In the genomic region with DNA sequence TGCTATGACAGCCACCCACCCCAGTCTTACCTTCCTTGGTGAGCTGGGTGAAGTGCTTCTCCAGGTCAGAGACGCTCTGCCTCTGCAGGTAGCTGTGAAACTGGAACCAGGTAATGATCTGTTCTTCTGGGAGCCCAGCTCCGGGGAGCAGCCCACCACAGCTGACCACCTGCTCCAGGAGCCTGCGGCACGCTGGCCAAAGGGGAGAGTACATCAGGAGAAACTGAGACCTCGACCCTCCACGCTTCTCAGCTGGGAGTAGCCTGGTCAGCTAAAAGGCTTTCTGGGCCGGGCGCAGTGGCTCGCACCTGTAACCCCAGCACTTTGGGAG, we compare ENCODE assay signal across 26 cellular contexts.
DNase-seq lines count a peak whose midpoint lies in the region; ATAC-seq, FAIRE-seq and TF ChIP-seq lines count a peak whose summit lies in the region.
"Had no signal": no experiment of that assay in that cellular context is flagged by ENCODE, and none has a peak within 500 bp of the region (broad histone marks: within the 10 kb centered on the region; RNA-seq: fewer than 3 reads in every experiment).

No MANE protein-coding gene starts in this region.

- peak overlapping the region in 1 of 2 experiments; percentile 26; a peak in 1 of 4 replicates for H3K9ac ChIP-seq in K562 (ENCODE audit: insufficient read depth in 1 of 2, low read depth in 2 of 2, low read length in 2 of 2)

- in situ Hi-C loops in K562 (cut with MboI), result no loop called here

- H3K27ac ChIP-seq in CD8-positive, alpha-beta T cell (ENCODE audit: low read depth, low read length), result no peak overlapping the region
- H3K27ac ChIP-seq in K562 (ENCODE audit: extremely low read depth, low read depth, low read length), result no peak overlapping the region
- H3K27ac ChIP-seq: Peyer's patch had no signal

- H3K4me1 ChIP-seq in CD8-positive, alpha-beta T cell (ENCODE audit: insufficient read depth, low read length), result no peaks in the 10 kb centered on the region
- H3K4me1 ChIP-seq in K562 (replicated peaks in 1 of 2; ENCODE audit: control insufficient read depth in 2 of 2, insufficient read depth in 2 of 2, low read length in 2 of 2), result peaks cover 0 to 13% of the 10 kb centered on the region in 2 experiments; a peak in 1 of 5 replicates
- H3K4me1 ChIP-seq: Caco-2 had no signal

- H3K4me3 ChIP-seq in CD8-positive, alpha-beta T cell (ENCODE audit: low read depth, low read length), result no peak overlapping the region
- H3K4me3 ChIP-seq in K562, result no peak overlapping the region
- H3K4me3 ChIP-seq: Peyer's patch had no signal

- H3K27ac Mint-ChIP-seq in CD8-positive, alpha-beta T cell, result peak overlapping the region; percentile 13
- peak overlapping the region; percentile 9 for H3K27ac Mint-ChIP-seq in stimulated activated naive B cell treated with anti-CD40 and anti-IgM and Interleukin-4, amounts not matched to agents 10 μg/mL and 1 μg/mL and 100 μg/mL, for 72 hours
- no peak overlapping the region for H3K27ac Mint-ChIP-seq in mesothelial cell of epicardium

- no peaks in the 10 kb centered on the region for H3K27me3 ChIP-seq in CD8-positive, alpha-beta T cell (ENCODE audit: insufficient read depth, low read length)
- H3K27me3 ChIP-seq in K562 (ENCODE audit: control insufficient read depth in 2 of 2, insufficient read depth in 2 of 2, low read length in 2 of 2), result no peaks in the 10 kb centered on the region
- H3K27me3 ChIP-seq: Peyer's patch had no signal

- H3K4me2 ChIP-seq in K562 (ENCODE audit: insufficient read depth, low read length), result no peak overlapping the region

- TF ChIP-seq POLR2A in GM19193 (IDR thresholded peaks at IDR 0.05; ENCODE audit: extremely low read depth, insufficient read depth, insufficient read length) (peak; percentile 27), K562 (conservative IDR thresholded peaks at IDR 0.05) (no peak), erythroblast (IDR thresholded peaks at IDR 0.05; ENCODE audit: low read length) (no peak)

- CTCF ChIA-PET in CD8-positive, alpha-beta T cell (lab: Charles Lee), result interaction anchor here (0.7 to 1.6 kb wide), 4 partner anchors 13 to 406 kb away, joined by 3 to 10 read pairs (median 4); no protein-coding TSS in a partner anchor
- CTCF ChIA-PET in K562 (lab: Yijun Ruan, JAX; ENCODE audit: low intra/inter-chr PET ratio), result no interaction called here

- no peak for TF ChIP-seq RAD21 in K562 (CRISPR knock-in tag; conservative IDR thresholded peaks at IDR 0.05 in 1 of 2, IDR thresholded peaks at IDR 0.05 in 1 of 2)

- H3K79me2 ChIP-seq in K562 (ENCODE audit: control insufficient read depth, insufficient read depth, low read length), result no peaks in the 10 kb centered on the region

- DNase-seq in CD8-positive, alpha-beta T cell, result no peak
- no peak for DNase-seq in K562 (ENCODE audit: extremely low read depth in 1 of 4, low spot score in 3 of 4)
- no peak for DNase-seq in stimulated activated naive B cell treated with anti-CD40 and anti-IgM and Interleukin-4, amounts not matched to agents 10 μg/mL and 1 μg/mL and 100 μg/mL, for 72 hours
- DNase-seq in erythroblast (lab: John Stamatoyannopoulos, UW), result no peak
- DNase-seq in NCI-H146 treated with DMSO at 0.1 percent for 48 hours (lab: John Stamatoyannopoulos, UW; ENCODE audit: unreplicated experiment), result no peak
- no peak for DNase-seq in mesothelial cell of epicardium (ENCODE audit: low spot score in 2 of 2, unreplicated experiment in 2 of 2)
- DNase-seq: Caco-2; CD4-positive, alpha-beta memory T cell; DMS 273 treated with DMSO at 0.1 percent for 48 hours; DMS79 treated with DMSO at 0.1 percent for 48 hours; GF-D8; Karpas-422; NCI-H1092; NCI-H1417 treated with DMSO at 0.1 percent for 48 hours; NCI-H187; NCI-H2081 treated with DMSO at 0.1 percent for 48 hours; NCI-H2171; NCI-H226; NCI-H510A; NCI-H69; Peyer's patch had no signal

- POLR2A ChIA-PET in CD8-positive, alpha-beta T cell (lab: Charles Lee), result no interaction called here
- POLR2A ChIA-PET in K562 (lab: Yijun Ruan, JAX), result interaction anchor here (0.8 kb wide), 2 partner anchors 9 to 11 kb away, joined by 3 to 7 read pairs; no protein-coding TSS in a partner anchor

- H3K9me3 ChIP-seq in CD8-positive, alpha-beta T cell (ENCODE audit: low read length), result no peaks in the 10 kb centered on the region
- H3K9me3 ChIP-seq in K562 (replicated peaks; ENCODE audit: control insufficient read depth, insufficient read depth, low read depth, low read length), result no peaks in the 10 kb centered on the region
- H3K9me3 ChIP-seq: Caco-2, Peyer's patch had no signal

- WGBS in K562 (ENCODE audit: insufficient coverage, low coverage, missing lambda C conversion rate), result 98% methylated on average over 9 of the region's 9 CpGs

- intact Hi-C loops in CD8-positive, alpha-beta T cell (cut with DNase I, micrococcal nuclease), result no loop called here
- intact Hi-C loops in K562 (cut with micrococcal nuclease), result no loop called here

- H3K36me3 ChIP-seq in CD8-positive, alpha-beta T cell (ENCODE audit: insufficient read depth, low read length), result no peaks in the 10 kb centered on the region
- peaks cover 73% of the 10 kb centered on the region for H3K36me3 ChIP-seq in K562 (ENCODE audit: control insufficient read depth, insufficient read depth, low read length)

- no peak for TF ChIP-seq CTCF in CD8-positive, alpha-beta T cell (IDR thresholded peaks at IDR 0.05)
- TF ChIP-seq CTCF in K562 (IDR thresholded peaks at IDR 0.05 in 2 of 3, conservative IDR thresholded peaks at IDR 0.05 in 1 of 3; ENCODE audit: insufficient read depth in 2 of 3, low read depth in 1 of 3, low read length in 3 of 3) (no peak), mesothelial cell of epicardium (IDR thresholded peaks at IDR 0.05; ENCODE audit: unreplicated experiment) (no peak)

- no peaks in the 10 kb centered on the region for H4K20me1 ChIP-seq in K562 (replicated peaks; ENCODE audit: control insufficient read depth, insufficient read depth, low read length)

- H3K4me3 Mint-ChIP-seq in CD8-positive, alpha-beta T cell, result no peak overlapping the region
- H3K4me3 Mint-ChIP-seq in stimulated activated naive B cell treated with anti-CD40 and anti-IgM and Interleukin-4, amounts not matched to agents 10 μg/mL and 1 μg/mL and 100 μg/mL, for 72 hours, result no peak overlapping the region
- no peak overlapping the region for H3K4me3 Mint-ChIP-seq in mesothelial cell of epicardium
- H3K4me3 Mint-ChIP-seq: CD4-positive, alpha-beta memory T cell had no signal

- no peak for ATAC-seq in CD8-positive, alpha-beta T cell
- ATAC-seq in K562, result no peak
- ATAC-seq in stimulated activated naive B cell treated with anti-CD40 and anti-IgM and Interleukin-4, amounts not matched to agents 10 μg/mL and 1 μg/mL and 100 μg/mL, for 72 hours (replicated peaks), result no peak
- ATAC-seq: SK-N-SH treated with all-trans-retinoic acid at 6 μM for 48 hours had no signal

- no peaks in the 10 kb centered on the region for H3K27me3 Mint-ChIP-seq in CD8-positive, alpha-beta T cell (ENCODE audit: low read depth)
- H3K27me3 Mint-ChIP-seq in stimulated activated naive B cell treated with anti-CD40 and anti-IgM and Interleukin-4, amounts not matched to agents 10 μg/mL and 1 μg/mL and 100 μg/mL, for 72 hours, result no peaks in the 10 kb centered on the region
- no peaks in the 10 kb centered on the region for H3K27me3 Mint-ChIP-seq in mesothelial cell of epicardium (ENCODE audit: low read depth)
- H3K27me3 Mint-ChIP-seq: CD4-positive, alpha-beta memory T cell had no signal

- H2AFZ ChIP-seq in K562 (ENCODE audit: low read depth, low read length), result no peak overlapping the region

- no peak for FAIRE-seq in K562 (lab: Jason Lieb, UNC)
- FAIRE-seq: GM12892, GM19239, H1 had no signal

- BruUV-seq in K562 (replicated peaks; lab: Mats Ljungman, UMichigan), result no TSS peak

- no peaks in the 10 kb centered on the region for H3K9me3 Mint-ChIP-seq in CD8-positive, alpha-beta T cell
- no peaks in the 10 kb centered on the region for H3K9me3 Mint-ChIP-seq in stimulated activated naive B cell treated with anti-CD40 and anti-IgM and Interleukin-4, amounts not matched to agents 10 μg/mL and 1 μg/mL and 100 μg/mL, for 72 hours
- no peaks in the 10 kb centered on the region for H3K9me3 Mint-ChIP-seq in mesothelial cell of epicardium
- H3K9me3 Mint-ChIP-seq: CD4-positive, alpha-beta memory T cell had no signal

- H3K36me3 Mint-ChIP-seq in CD8-positive, alpha-beta T cell, result peaks cover 13% of the 10 kb centered on the region
- H3K36me3 Mint-ChIP-seq in stimulated activated naive B cell treated with anti-CD40 and anti-IgM and Interleukin-4, amounts not matched to agents 10 μg/mL and 1 μg/mL and 100 μg/mL, for 72 hours, result peaks cover 12 to 24% of the 10 kb centered on the region in 2 donors
- H3K36me3 Mint-ChIP-seq in mesothelial cell of epicardium, result peaks cover 5% of the 10 kb centered on the region

- TF ChIP-seq EP300 in K562 (IDR thresholded peaks at IDR 0.05; ENCODE audit: low read length), result no peak

- no peaks in the 10 kb centered on the region for H3K4me1 Mint-ChIP-seq in CD8-positive, alpha-beta T cell (ENCODE audit: low read depth)
- peaks cover 26 to 28% of the 10 kb centered on the region in 2 donors for H3K4me1 Mint-ChIP-seq in stimulated activated naive B cell treated with anti-CD40 and anti-IgM and Interleukin-4, amounts not matched to agents 10 μg/mL and 1 μg/mL and 100 μg/mL, for 72 hours
- H3K4me1 Mint-ChIP-seq in mesothelial cell of epicardium, result peaks cover 15% of the 10 kb centered on the region

- H3K9me1 ChIP-seq in K562 (ENCODE audit: control insufficient read depth, insufficient read depth, low read length), result no peaks in the 10 kb centered on the region

TF ChIP-seq in K562, 482 proteins besides CTCF, POLR2A, EP300 and RAD21:
- peak; percentile 39; the same call in 1 of the 2 replicates for TF ChIP-seq POLR2G (IDR thresholded peaks at IDR 0.05; ENCODE audit: low read depth, low read length)
- TF ChIP-seq, protein P1, sequence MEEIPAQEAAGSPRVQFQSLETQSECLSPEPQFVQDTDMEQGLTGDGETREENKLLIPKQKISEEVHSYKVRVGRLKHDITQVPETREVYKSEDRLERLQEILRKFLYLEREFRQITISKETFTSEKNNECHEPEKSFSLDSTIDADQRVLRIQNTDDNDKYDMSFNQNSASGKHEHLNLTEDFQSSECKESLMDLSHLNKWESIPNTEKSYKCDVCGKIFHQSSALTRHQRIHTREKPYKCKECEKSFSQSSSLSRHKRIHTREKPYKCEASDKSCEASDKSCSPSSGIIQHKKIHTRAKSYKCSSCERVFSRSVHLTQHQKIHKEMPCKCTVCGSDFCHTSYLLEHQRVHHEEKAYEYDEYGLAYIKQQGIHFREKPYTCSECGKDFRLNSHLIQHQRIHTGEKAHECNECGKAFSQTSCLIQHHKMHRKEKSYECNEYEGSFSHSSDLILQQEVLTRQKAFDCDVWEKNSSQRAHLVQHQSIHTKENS (CRISPR knock-in tag; IDR thresholded peaks at IDR 0.05), result no peak
